9 cellular contexts compared by ENCODE assay signal in the genomic region with DNA sequence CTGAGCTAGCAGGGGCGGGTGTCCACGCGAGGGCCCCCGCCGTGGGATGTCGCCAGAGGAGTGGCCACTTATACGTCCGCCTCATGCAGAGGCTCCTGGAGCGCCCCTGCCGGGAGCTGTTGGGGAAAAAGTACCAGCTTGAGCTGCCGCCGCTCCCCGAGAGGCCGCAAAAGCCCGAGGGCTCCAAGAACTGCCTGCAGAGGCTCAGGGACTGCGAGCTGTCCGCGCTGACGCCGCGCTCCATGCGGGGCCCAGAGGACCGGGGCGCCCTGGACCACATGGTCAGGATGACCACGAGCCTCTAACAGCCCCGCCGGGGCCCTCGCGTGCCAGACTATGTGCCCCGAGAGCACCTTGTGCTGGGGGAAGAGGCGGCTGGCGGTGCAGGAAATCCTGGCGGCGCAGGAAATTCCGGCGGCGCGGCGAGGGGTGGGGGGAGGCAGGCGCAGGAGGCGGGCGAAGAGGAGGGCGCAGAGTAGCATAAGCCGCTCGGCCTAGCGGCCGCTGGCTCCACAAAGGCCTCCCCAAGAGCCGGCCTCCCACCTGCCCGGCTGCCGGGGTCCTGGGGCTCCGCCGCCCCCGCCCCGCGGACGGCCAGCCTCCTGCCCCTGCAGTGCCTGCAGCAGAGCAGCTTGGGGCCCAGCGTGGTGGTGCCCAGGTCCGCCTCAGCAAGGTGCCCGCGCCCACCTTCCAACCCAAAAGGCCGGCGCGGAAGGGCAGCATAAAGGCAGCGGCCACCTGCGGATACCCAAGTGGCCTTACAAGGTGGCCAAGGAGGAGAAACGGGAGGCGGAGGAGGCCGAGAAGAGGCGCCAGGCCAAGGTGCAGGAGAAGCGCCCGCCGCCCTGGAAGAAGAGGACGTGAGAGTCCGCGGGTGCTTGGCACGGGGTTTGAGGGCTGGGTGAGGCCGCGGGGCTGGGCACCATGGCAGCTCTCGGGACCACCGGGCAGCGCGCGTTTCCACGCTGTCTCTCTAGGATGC. TPM values are rescaled to one million over a fixed set of nuclear protein-coding genes. Genes with fewer than 3 reads are reported as not detected.
DNase-seq lines count a peak whose midpoint lies in the region; ATAC-seq and TF ChIP-seq lines count a peak whose summit lies in the region.
"Had no signal": no experiment of that assay in that cellular context is flagged by ENCODE, and none has a peak within 500 bp of the region (broad histone marks: within the 10 kb centered on the region; RNA-seq: fewer than 3 reads in every experiment).

No MANE protein-coding gene starts in this region.

- peaks cover 36% of the 10 kb centered on the region for H3K36me3 Mint-ChIP-seq in activated naive CD4-positive, alpha-beta T cell treated with anti-CD3 and anti-CD28 coated beads for 36 hours (ENCODE audit: low read depth)
- no peaks in the 10 kb centered on the region for H3K36me3 Mint-ChIP-seq in glutamatergic neuron (ENCODE audit: unreplicated experiment)

- H3K4me3 ChIP-seq in PC-3 (ENCODE audit: low read length) (peak overlapping the region; percentile 99), hepatocyte (no peak overlapping the region)

- peak overlapping the region; percentile 78 for H2AFZ ChIP-seq in PC-3 (ENCODE audit: low read length)
- H2AFZ ChIP-seq in hepatocyte: no peak overlapping the region

- ATAC-seq in HG03095 (IDR thresholded peaks at IDR 0.05; ENCODE audit: unreplicated experiment): peak; percentile 62
- ATAC-seq in PC-3: peak; percentile 91
- ATAC-seq in sciatic nerve: peak; percentile 81

- peak overlapping the region; percentile 90 for H3K4me3 Mint-ChIP-seq in activated naive CD4-positive, alpha-beta T cell treated with anti-CD3 and anti-CD28 coated beads for 36 hours
- H3K4me3 Mint-ChIP-seq in glutamatergic neuron (ENCODE audit: unreplicated experiment): peak overlapping the region; percentile 87

- no TSS peak for BruUV-seq in PC-3 (replicated peaks; lab: Mats Ljungman, UMichigan)

- CTCF ChIA-PET in PC-3 (lab: Charles Lee): no interaction called here
- CTCF ChIA-PET in activated naive CD4-positive, alpha-beta T cell treated with anti-CD3 and anti-CD28 coated beads for 36 hours (lab: Charles Lee): interaction anchor here (0.8 kb wide), 1 partner anchor 124 kb away, joined by 4 read pairs; a partner anchor contains a TSS

- POLR2A ChIA-PET in PC-3 (lab: Charles Lee; ENCODE audit: unreplicated experiment): no interaction called here

- DNase-seq in NCI-H1694 (lab: John Stamatoyannopoulos, UW): peak; percentile 10
- DNase-seq in NCI-H1694 treated with DMSO at 0.1 percent for 48 hours (lab: John Stamatoyannopoulos, UW): no peak
- peak; percentile 67 for DNase-seq in PC-3
- peak; percentile 70 for DNase-seq in activated naive CD4-positive, alpha-beta T cell treated with anti-CD3 and anti-CD28 coated beads for 36 hours
- peak; percentile 81 for DNase-seq in glutamatergic neuron
- peak; percentile 79 for DNase-seq in sciatic nerve (ENCODE audit: low spot score)
- DNase-seq in hepatocyte (ENCODE audit: low spot score): no peak

- H3K27ac ChIP-seq in PC-3 (ENCODE audit: low read length) (peak overlapping the region; percentile 57), hepatocyte (no peak overlapping the region)
- H3K27ac ChIP-seq: BLaER1 treated with 17β-estradiol and CSF1 and Interleukin-3, amounts not matched to agents 10 nM and 100 nM had no signal

- H3K27me3 Mint-ChIP-seq in activated naive CD4-positive, alpha-beta T cell treated with anti-CD3 and anti-CD28 coated beads for 36 hours (ENCODE audit: low read depth): no peaks in the 10 kb centered on the region
- H3K27me3 Mint-ChIP-seq in glutamatergic neuron (ENCODE audit: unreplicated experiment): peaks cover 2% of the 10 kb centered on the region

- peaks cover 33% of the 10 kb centered on the region for H3K4me1 ChIP-seq in PC-3 (ENCODE audit: insufficient read depth, low read length)
- H3K4me1 ChIP-seq in hepatocyte (ENCODE audit: insufficient read depth): no peaks in the 10 kb centered on the region
- H3K4me1 ChIP-seq: BLaER1 treated with 17β-estradiol and CSF1 and Interleukin-3, amounts not matched to agents 10 nM and 100 nM had no signal

- WGBS in hepatocyte (ENCODE audit: low lambda C conversion rate, missing lambda C conversion rate): 93% methylated on average over 67 of the region's 84 CpGs

- peak overlapping the region; percentile 93 for H3K9ac ChIP-seq in PC-3 (ENCODE audit: low read length)
- H3K9ac ChIP-seq: BLaER1 treated with 17β-estradiol and CSF1 and Interleukin-3, amounts not matched to agents 10 nM and 100 nM had no signal

- H3K27ac Mint-ChIP-seq in activated naive CD4-positive, alpha-beta T cell treated with anti-CD3 and anti-CD28 coated beads for 36 hours: no peak overlapping the region
- H3K27ac Mint-ChIP-seq in glutamatergic neuron (ENCODE audit: unreplicated experiment): peak overlapping the region; percentile 43

- peak; percentile 44; the same call in 1 of the 2 replicates for TF ChIP-seq CTCF in PC-3 (conservative IDR thresholded peaks at IDR 0.05; ENCODE audit: low read depth, low read length)
- no peak for TF ChIP-seq CTCF in glutamatergic neuron (IDR thresholded peaks at IDR 0.05; ENCODE audit: partially characterized antibody, unreplicated experiment)
- no peak for TF ChIP-seq CTCF in hepatocyte (IDR thresholded peaks at IDR 0.05; ENCODE audit: poor library complexity)

- peaks cover 62% of the 10 kb centered on the region for H3K79me2 ChIP-seq in PC-3 (ENCODE audit: low read length)
- no peaks in the 10 kb centered on the region for H3K79me2 ChIP-seq in hepatocyte

- H3K9me3 Mint-ChIP-seq in activated naive CD4-positive, alpha-beta T cell treated with anti-CD3 and anti-CD28 coated beads for 36 hours: peaks cover 2% of the 10 kb centered on the region
- H3K9me3 Mint-ChIP-seq in glutamatergic neuron (ENCODE audit: unreplicated experiment): peaks cover 2% of the 10 kb centered on the region

- H3K27me3 ChIP-seq in PC-3 (ENCODE audit: low read length) (no peaks in the 10 kb centered on the region), hepatocyte (no peaks in the 10 kb centered on the region)

- no peaks in the 10 kb centered on the region for H3K9me3 ChIP-seq in PC-3 (ENCODE audit: low read length)
- H3K9me3 ChIP-seq in hepatocyte (ENCODE audit: low read depth): no peaks in the 10 kb centered on the region

- H4K20me1 ChIP-seq in PC-3 (ENCODE audit: low read length): 0 out of 2 replicates have a peak, but pooled peaks cover 9% of the 10 kb centered on the region
- no peaks in the 10 kb centered on the region for H4K20me1 ChIP-seq in hepatocyte (ENCODE audit: insufficient read depth, poor library complexity, severe bottlenecking)
- H4K20me1 ChIP-seq: BLaER1 treated with 17β-estradiol and CSF1 and Interleukin-3, amounts not matched to agents 10 nM and 100 nM had no signal

- intact Hi-C loops in PC-3 (cut with micrococcal nuclease) (no loop called here), sciatic nerve (cut with DNase I) (no loop called here)
- intact Hi-C loops in activated naive CD4-positive, alpha-beta T cell treated with anti-CD3 and anti-CD28 coated beads for 36 hours (cut with micrococcal nuclease): loop anchor here (5.0 kb wide), 1 partner anchor 124 kb away; a partner anchor contains a TSS

- H3K36me3 ChIP-seq in PC-3 (ENCODE audit: low read depth, low read length): peaks cover 10% of the 10 kb centered on the region
- no peaks in the 10 kb centered on the region for H3K36me3 ChIP-seq in hepatocyte (replicated peaks; ENCODE audit: insufficient read depth, low read depth)
- H3K36me3 ChIP-seq: BLaER1 treated with 17β-estradiol and CSF1 and Interleukin-3, amounts not matched to agents 10 nM and 100 nM had no signal

- H3K4me1 Mint-ChIP-seq in activated naive CD4-positive, alpha-beta T cell treated with anti-CD3 and anti-CD28 coated beads for 36 hours (ENCODE audit: low read depth): peaks cover 23% of the 10 kb centered on the region
- H3K4me1 Mint-ChIP-seq in glutamatergic neuron (ENCODE audit: low read depth, unreplicated experiment): no peaks in the 10 kb centered on the region

- H3K9me2 ChIP-seq in PC-3 (replicated peaks; ENCODE audit: low read length): no peaks in the 10 kb centered on the region
- H3K9me2 ChIP-seq in hepatocyte (replicated peaks; ENCODE audit: insufficient read depth): no peaks in the 10 kb centered on the region

- H3K4me2 ChIP-seq in PC-3 (ENCODE audit: low read length): peak overlapping the region; percentile 99
- no peak overlapping the region for H3K4me2 ChIP-seq in hepatocyte
- H3K4me2 ChIP-seq: BLaER1 treated with 17β-estradiol and CSF1 and Interleukin-3, amounts not matched to agents 10 nM and 100 nM had no signal

- no peaks in the 10 kb centered on the region for H3F3A ChIP-seq in PC-3 (ENCODE audit: low read length, unreplicated experiment)

RNA-seq across cellular contexts. Expression of a gene that starts 42.1 kb away (rescaled TPM):
- total RNA-seq in PC-3 (2014; rRNA removed): not detected in 2 replicates
- not detected for total RNA-seq in activated naive CD4-positive, alpha-beta T cell treated with anti-CD3 and anti-CD28 coated beads for 36 hours
- total RNA-seq in glutamatergic neuron (ENCODE audit: unreplicated experiment): 5.7 TPM
- total RNA-seq in sciatic nerve: 0.27 TPM
- total RNA-seq in hepatocyte: not detected in 2 replicates
- not detected in 2 replicates for polyA plus RNA-seq in hepatocyte

Comparison
In these comparisons a context has a peak if more than half of its experiments do, and no peak if none do; other contexts are left out.
1. DNase-seq: peak in NCI-H1694 (single experiment), PC-3 (single experiment), activated naive CD4-positive, alpha-beta T cell treated with anti-CD3 and anti-CD28 coated beads for 36 hours (single experiment), glutamatergic neuron (single experiment) and sciatic nerve (single experiment); none in NCI-H1694 treated with DMSO at 0.1 percent for 48 hours (single experiment) and hepatocyte (single experiment).
2. Peak in every context shown above with its lines, with median percentiles within 50 percentile points of each other: ATAC-seq.